ENCODE assay signal across 1 cellular context in genomic region chrX:53287493-53288138, GRCh38.
TF ChIP-seq lines count a peak whose summit lies in the region.

No MANE protein-coding gene starts in this region.

TF ChIP-seq in GM23338, 12 proteins besides CTCF, POLR2A, EP300 and RAD21 (continued from another document):
- TF ChIP-seq REST (IDR thresholded peaks at IDR 0.05; ENCODE audit: unreplicated experiment) (no peak), ZNF331 (CRISPR knock-in tag; IDR thresholded peaks at IDR 0.05; ENCODE audit: low read depth) (no peak), STAT1 (IDR thresholded peaks at IDR 0.05; ENCODE audit: unreplicated experiment) (no peak), EZH2phosphoT487 (IDR thresholded peaks at IDR 0.05; ENCODE audit: unreplicated experiment) (no peak), EZH2 (IDR thresholded peaks at IDR 0.05; ENCODE audit: low read depth, unreplicated experiment) (no peak), ETS1 (IDR thresholded peaks at IDR 0.05) (no peak)
